ENCODE assay signal across 34 cellular contexts in genomic region chr9:85631809-85632208, GRCh38.
"Had no signal": no experiment of that assay in that cellular context is flagged by ENCODE, and none has a peak within 500 bp of the region (broad histone marks: within the 10 kb centered on the region; RNA-seq: fewer than 3 reads in every experiment).

No MANE protein-coding gene starts in this region.

- H3K27me3 ChIP-seq: adrenal gland, body of pancreas, colonic mucosa, gastroesophageal sphincter, heart right ventricle had no signal

- H3K36me3 ChIP-seq: adrenal gland, colonic mucosa had no signal

- ATAC-seq: activated CD4-positive, CD25-positive, alpha-beta regulatory T cell treated with anti-CD3 and anti-CD28 coated beads, Interleukin-2, amount 50 U/mL, for 24 hours; activated CD8-positive, alpha-beta T cell treated with anti-CD3 and anti-CD28 coated beads for 36 hours; activated naive CD8-positive, alpha-beta T cell treated with anti-CD3 and anti-CD28 coated beads, Interleukin-2, amount 50 U/mL, for 24 hours; body of pancreas; esophagus mucosa; gastroesophageal sphincter; heart right ventricle; T-cell had no signal

- H3K9me3 ChIP-seq: adrenal gland, body of pancreas, colonic mucosa, gastroesophageal sphincter, heart right ventricle had no signal

- H3K27me3 Mint-ChIP-seq: activated B cell treated with CpG ODN at 0.5 μM for 24 hours; activated CD8-positive, alpha-beta T cell treated with anti-CD3 and anti-CD28 coated beads for 36 hours; activated naive CD4-positive, alpha-beta T cell treated with anti-CD3 and anti-CD28 coated beads, Interleukin-2, amount 50 U/mL, for 24 hours; activated naive CD8-positive, alpha-beta T cell treated with anti-CD3 and anti-CD28 coated beads for 36 hours; activated naive CD8-positive, alpha-beta T cell treated with anti-CD3 and anti-CD28 coated beads, Interleukin-2, amount 50 U/mL, for 24 hours; T-cell had no signal

- H3K4me3 ChIP-seq: adrenal gland, body of pancreas, colonic mucosa, gastroesophageal sphincter, heart right ventricle had no signal

- H3K4me1 ChIP-seq: adrenal gland, body of pancreas, colonic mucosa, gastroesophageal sphincter had no signal

- H3K27ac Mint-ChIP-seq: activated B cell treated with CpG ODN at 0.5 μM for 24 hours; activated CD8-positive, alpha-beta T cell treated with anti-CD3 and anti-CD28 coated beads for 36 hours; activated naive CD4-positive, alpha-beta T cell treated with anti-CD3 and anti-CD28 coated beads for 36 hours; activated naive CD4-positive, alpha-beta T cell treated with anti-CD3 and anti-CD28 coated beads, Interleukin-2, amount 50 U/mL, for 24 hours; activated naive CD8-positive, alpha-beta T cell treated with anti-CD3 and anti-CD28 coated beads for 36 hours; activated naive CD8-positive, alpha-beta T cell treated with anti-CD3 and anti-CD28 coated beads, Interleukin-2, amount 50 U/mL, for 24 hours; activated T-helper 1 cell treated with anti-CD3 and anti-CD28 coated beads, Interleukin-12 subunit alpha, Interleukin-12 subunit beta, Interleukin-2, Interleukin-4 antibody, amounts not matched to agents 30 ng/mL and 10 ng/mL and 1 ng/mL, durations not matched to agents 14 hours and 24 hours and 36 hours; activated T-helper 2 cell treated with anti-CD3 and anti-CD28 coated beads, Interferon-gamma antibody, Interleukin-2, Interleukin-4, amounts not matched to agents 10 μg/mL and 5 μg/mL and 100 μg/mL, durations not matched to agents 14 hours and 24 hours and 36 hours; endodermal cell; T-cell; T-helper 1 cell treated with Interleukin-12 subunit alpha and Interleukin-12 subunit beta and Interleukin-4 antibody, amounts not matched to agents 30 μg/mL and 1 μg/mL, for 36 hours; T-helper 2 cell treated with Interferon-gamma antibody and Interleukin-4, amounts not matched to agents 5 μg/mL and 100 μg/mL, for 36 hours had no signal

- H3K4me1 Mint-ChIP-seq: activated B cell treated with CpG ODN at 0.5 μM for 24 hours; activated naive CD4-positive, alpha-beta T cell treated with anti-CD3 and anti-CD28 coated beads, Interleukin-2, amount 50 U/mL, for 24 hours; activated naive CD8-positive, alpha-beta T cell treated with anti-CD3 and anti-CD28 coated beads, Interleukin-2, amount 50 U/mL, for 24 hours had no signal

- H3K27ac ChIP-seq: adrenal gland, body of pancreas, colonic mucosa, gastroesophageal sphincter, heart right ventricle, WERI-Rb-1 had no signal

- H3K4me3 Mint-ChIP-seq: activated B cell treated with CpG ODN at 0.5 μM for 24 hours; activated CD8-positive, alpha-beta T cell treated with anti-CD3 and anti-CD28 coated beads for 36 hours; activated naive CD4-positive, alpha-beta T cell treated with anti-CD3 and anti-CD28 coated beads for 36 hours; activated naive CD4-positive, alpha-beta T cell treated with anti-CD3 and anti-CD28 coated beads, Interleukin-2, amount 50 U/mL, for 24 hours; activated naive CD8-positive, alpha-beta T cell treated with anti-CD3 and anti-CD28 coated beads for 36 hours; activated naive CD8-positive, alpha-beta T cell treated with anti-CD3 and anti-CD28 coated beads, Interleukin-2, amount 50 U/mL, for 24 hours; activated T-helper 1 cell treated with anti-CD3 and anti-CD28 coated beads, Interleukin-12 subunit alpha, Interleukin-12 subunit beta, Interleukin-2, Interleukin-4 antibody, amounts not matched to agents 30 ng/mL and 10 ng/mL and 1 ng/mL, durations not matched to agents 14 hours and 24 hours and 36 hours; T-cell; T-helper 1 cell treated with Interleukin-12 subunit alpha and Interleukin-12 subunit beta and Interleukin-4 antibody, amounts not matched to agents 30 μg/mL and 1 μg/mL, for 36 hours; T-helper 2 cell treated with Interferon-gamma antibody and Interleukin-4, amounts not matched to agents 5 μg/mL and 100 μg/mL, for 36 hours had no signal

- DNase-seq: activated B cell treated with CpG ODN at 0.5 μM for 24 hours; activated CD4-positive, alpha-beta T cell treated with anti-CD3 and anti-CD28 coated beads for 48 hours; activated CD4-positive, alpha-beta T cell treated with anti-CD3 and anti-CD28 coated beads, Interleukin-2, amount 50 U/mL, for 1 hour; activated CD4-positive, alpha-beta T cell treated with anti-CD3 and anti-CD28 coated beads, Interleukin-2, amount 50 U/mL, for 48 hours; activated CD8-positive, alpha-beta memory T cell treated with anti-CD3 and anti-CD28 coated beads for 24 hours; activated CD8-positive, alpha-beta T cell treated with anti-CD3 and anti-CD28 coated beads for 36 hours; activated effector memory CD4-positive, alpha-beta T cell treated with anti-CD3 and anti-CD28 coated beads, Interleukin-2, amount 50 U/mL, for 16 hours; activated naive CD4-positive, alpha-beta T cell treated with anti-CD3 and anti-CD28 coated beads for 36 hours; activated naive CD8-positive, alpha-beta T cell treated with anti-CD3 and anti-CD28 coated beads for 36 hours; activated naive CD8-positive, alpha-beta T cell treated with anti-CD3 and anti-CD28 coated beads, Interleukin-2, amount 50 U/mL, for 24 hours; activated T-cell treated with anti-CD3 and anti-CD28 coated beads, Interleukin-2, amount 50 U/mL, for 1 hour; activated T-cell treated with anti-CD3 and anti-CD28 coated beads, Interleukin-2, amount 50 U/mL, for 48 hours; adrenal gland; amygdala; aorta; body of pancreas; caudate nucleus; colonic mucosa; effector memory CD4-positive, alpha-beta T cell; endodermal cell; foreskin fibroblast; heart right ventricle; SW 1271; T-cell; T1000; WERI-Rb-1 had no signal
